In genomic region chr7:19713676-19714075, GRCh38 we compare ENCODE assay signal across 9 cellular contexts. TPM values are rescaled to one million over a fixed set of nuclear protein-coding genes. Genes with fewer than 3 reads are reported as not detected.
DNase-seq lines count a peak whose midpoint lies in the region; ATAC-seq, FAIRE-seq and TF ChIP-seq lines count a peak whose summit lies in the region.
"Had no signal": no experiment of that assay in that cellular context is flagged by ENCODE, and none has a peak within 500 bp of the region (broad histone marks: within the 10 kb centered on the region; RNA-seq: fewer than 3 reads in every experiment).

No MANE protein-coding gene starts in this region.

- no peaks in the 10 kb centered on the region for H3K9me3 ChIP-seq in CD4-positive, CD25-positive, alpha-beta regulatory T cell (ENCODE audit: control insufficient read depth in 2 of 2, low read length in 2 of 2)
- H3K9me3 ChIP-seq in OCI-LY3 (ENCODE audit: insufficient read depth, low read length) (no peaks in the 10 kb centered on the region), astrocyte (ENCODE audit: insufficient read depth, low read depth, low read length) (no peaks in the 10 kb centered on the region)

- no peaks in the 10 kb centered on the region for H3K36me3 ChIP-seq in CD4-positive, CD25-positive, alpha-beta regulatory T cell (ENCODE audit: control insufficient read depth, insufficient read depth, low read length)
- no peaks in the 10 kb centered on the region for H3K36me3 ChIP-seq in OCI-LY3 (replicated peaks; ENCODE audit: low read depth, low read length)
- no peaks in the 10 kb centered on the region for H3K36me3 ChIP-seq in astrocyte (ENCODE audit: insufficient read depth, low read length)

- H3K9me3 Mint-ChIP-seq in CD4-positive, CD25-positive, alpha-beta regulatory T cell, result no peaks in the 10 kb centered on the region
- no peaks in the 10 kb centered on the region for H3K9me3 Mint-ChIP-seq in astrocyte (ENCODE audit: unreplicated experiment)

- no peak for ATAC-seq in CD4-positive, CD25-positive, alpha-beta regulatory T cell (ENCODE audit: low read depth in 2 of 2)
- no peak for ATAC-seq in GM18909 (IDR thresholded peaks at IDR 0.05; ENCODE audit: poor library complexity, unreplicated experiment)

- no peak overlapping the region for H3K27ac Mint-ChIP-seq in CD4-positive, CD25-positive, alpha-beta regulatory T cell
- H3K27ac Mint-ChIP-seq in astrocyte (ENCODE audit: unreplicated experiment), result no peak overlapping the region

- no peaks in the 10 kb centered on the region for H4K20me1 ChIP-seq in OCI-LY3 (ENCODE audit: insufficient read depth, low read length)
- no peaks in the 10 kb centered on the region for H4K20me1 ChIP-seq in astrocyte (ENCODE audit: insufficient read depth, low read length)

- H3K4me1 ChIP-seq in CD4-positive, CD25-positive, alpha-beta regulatory T cell (ENCODE audit: control insufficient read depth, insufficient read depth, low read length, poor library complexity, severe bottlenecking), result no peaks in the 10 kb centered on the region
- H3K4me1 ChIP-seq in OCI-LY3 (ENCODE audit: low read length), result peaks cover 10% of the 10 kb centered on the region; the same call in 1 of the 2 replicates
- H3K4me1 ChIP-seq in astrocyte (ENCODE audit: insufficient read depth, low read length), result no peaks in the 10 kb centered on the region

- no peaks in the 10 kb centered on the region for H3K36me3 Mint-ChIP-seq in CD4-positive, CD25-positive, alpha-beta regulatory T cell
- no peaks in the 10 kb centered on the region for H3K36me3 Mint-ChIP-seq in astrocyte (ENCODE audit: low read depth, unreplicated experiment)

- peaks cover 31% of the 10 kb centered on the region for H3K27me3 Mint-ChIP-seq in CD4-positive, CD25-positive, alpha-beta regulatory T cell
- peaks cover 2% of the 10 kb centered on the region for H3K27me3 Mint-ChIP-seq in astrocyte (ENCODE audit: low read depth, unreplicated experiment)

- no peak overlapping the region for H3K27ac ChIP-seq in CD4-positive, CD25-positive, alpha-beta regulatory T cell (ENCODE audit: insufficient read depth, low read length, poor library complexity, severe bottlenecking)
- H3K27ac ChIP-seq in OCI-LY3 (ENCODE audit: low read length) (no peak overlapping the region), astrocyte (ENCODE audit: low read depth, low read length) (no peak overlapping the region)

- no peak overlapping the region for H3K4me3 ChIP-seq in CD4-positive, CD25-positive, alpha-beta regulatory T cell (ENCODE audit: low read depth, low read length)
- H3K4me3 ChIP-seq in OCI-LY3 (ENCODE audit: low read length), result no peak overlapping the region
- H3K4me3 ChIP-seq in astrocyte (ENCODE audit: insufficient read depth, low read depth, low read length), result no peak overlapping the region

- H3K9ac ChIP-seq in OCI-LY3 (ENCODE audit: low read length) (no peak overlapping the region), astrocyte (ENCODE audit: low read length) (no peak overlapping the region)

- 0 out of 2 replicates have a peak overlapping the region, but pooled peaks have one; percentile 31 for H2AFZ ChIP-seq in OCI-LY3 (ENCODE audit: low read depth, low read length)
- no peak overlapping the region for H2AFZ ChIP-seq in astrocyte (ENCODE audit: low read depth, low read length)

- no peak overlapping the region for H3K4me3 Mint-ChIP-seq in CD4-positive, CD25-positive, alpha-beta regulatory T cell
- H3K4me3 Mint-ChIP-seq in astrocyte (ENCODE audit: unreplicated experiment), result no peak overlapping the region

- no peaks in the 10 kb centered on the region for H3K27me3 ChIP-seq in CD4-positive, CD25-positive, alpha-beta regulatory T cell (ENCODE audit: control insufficient read depth, insufficient read depth, low read length)
- H3K27me3 ChIP-seq in OCI-LY3 (ENCODE audit: low read depth, low read length) (no peaks in the 10 kb centered on the region), astrocyte (ENCODE audit: insufficient read depth, low read length) (no peaks in the 10 kb centered on the region)

- peak overlapping the region; percentile 46 for H3K4me2 ChIP-seq in OCI-LY3 (ENCODE audit: low read length)
- no peak overlapping the region for H3K4me2 ChIP-seq in astrocyte (ENCODE audit: low read length)

- FAIRE-seq in astrocyte (lab: Jason Lieb, UNC), result no peak

- TF ChIP-seq CTCF in GM20000 (IDR thresholded peaks at IDR 0.05; ENCODE audit: extremely low read depth, missing control alignments) (peak; percentile 45), OCI-LY3 (IDR thresholded peaks at IDR 0.05; ENCODE audit: low read depth, low read length) (peak; percentile 56), astrocyte (IDR thresholded peaks at IDR 0.05; ENCODE audit: insufficient read depth, low read depth, low read length) (peak; percentile 68)

- peak; percentile 18 to 57 (median 53) for DNase-seq in CD4-positive, CD25-positive, alpha-beta regulatory T cell
- DNase-seq in GM20000 (ENCODE audit: low spot score) (peak; percentile 11), astrocyte (ENCODE audit: low read depth) (peak; percentile 25), kidney glomerular epithelial cell (lab: John Stamatoyannopoulos, UW) (peak; percentile 59), stromal cell of bone marrow (ENCODE audit: low read depth) (peak; percentile 29), HuH-7 (ENCODE audit: low spot score) (no peak)

- peaks cover 1% of the 10 kb centered on the region for H3K79me2 ChIP-seq in OCI-LY3 (ENCODE audit: low read length)
- H3K79me2 ChIP-seq in astrocyte (ENCODE audit: insufficient read depth, low read length), result peaks cover 2% of the 10 kb centered on the region

- H3K4me1 Mint-ChIP-seq in CD4-positive, CD25-positive, alpha-beta regulatory T cell, result peaks cover 6 to 17% (median 10%) of the 10 kb centered on the region in 4 donors
- no peaks in the 10 kb centered on the region for H3K4me1 Mint-ChIP-seq in astrocyte (ENCODE audit: low read depth, unreplicated experiment)

RNA-seq across cellular contexts. Expression of gene POLR1F, which starts 4.8 kb away (rescaled TPM):
- total RNA-seq in CD4-positive, CD25-positive, alpha-beta regulatory T cell, result 27.9 TPM
- 10 to 100 TPM; 25.3 to 63.9 (median 36.4) TPM for polyA plus RNA-seq in CD4-positive, CD25-positive, alpha-beta regulatory T cell
- total RNA-seq in astrocyte, result 18.9 and 21.7 TPM in 2 replicates

RNA-seq across cellular contexts. Expression of gene TMEM196, which starts 59.7 kb away (rescaled TPM):
- total RNA-seq in CD4-positive, CD25-positive, alpha-beta regulatory T cell, result not detected
- not detected for polyA plus RNA-seq in CD4-positive, CD25-positive, alpha-beta regulatory T cell
- not detected in 2 replicates for total RNA-seq in astrocyte
- total RNA-seq: pulmonary artery endothelial cell had no signal
